Comparison of ENCODE assay signal across 8 cellular contexts in genomic region chr6:3053231-3053508, GRCh38. TPM values are rescaled to one million over a fixed set of nuclear protein-coding genes. Genes with fewer than 3 reads are reported as not detected.
DNase-seq lines count a peak whose midpoint lies in the region; ATAC-seq and TF ChIP-seq lines count a peak whose summit lies in the region.

No MANE protein-coding gene starts in this region.

- H3K9me2 ChIP-seq in GM23338 (ENCODE audit: insufficient read depth) (peaks cover 4% of the 10 kb centered on the region; the same call in 1 of the 2 replicates), SU-DHL-6 (replicated peaks; ENCODE audit: insufficient read depth, low read length) (no peaks in the 10 kb centered on the region)

- DNase-seq in GM23338 (ENCODE audit: low spot score), result no peak
- DNase-seq in fibroblast of villous mesenchyme (ENCODE audit: low read depth), result no peak
- DNase-seq in retinal pigment epithelial cell (ENCODE audit: low read depth), result no peak
- DNase-seq in iPS-NIHi11 (ENCODE audit: low spot score), result no peak
- no peak for DNase-seq in NCI-H2227 (lab: John Stamatoyannopoulos, UW; ENCODE audit: unreplicated experiment)
- no peak for DNase-seq in NCI-H1694 (lab: John Stamatoyannopoulos, UW)
- no peak for DNase-seq in GM19238 (ENCODE audit: insufficient read length, low spot score)

- no peaks in the 10 kb centered on the region for H3K9me3 Mint-ChIP-seq in GM23338

- H2AFZ ChIP-seq in GM23338, result peak overlapping the region; percentile 75; the same call in 1 of the 2 replicates
- H2AFZ ChIP-seq in SU-DHL-6 (ENCODE audit: low read depth, low read length, severe bottlenecking), result peak overlapping the region; percentile 85

- H3K36me3 Mint-ChIP-seq in GM23338 (ENCODE audit: low read depth), result no peaks in the 10 kb centered on the region; the same call in 2 of the 3 replicates

- H4K20me1 ChIP-seq in GM23338 (replicated peaks; ENCODE audit: insufficient read depth) (no peaks in the 10 kb centered on the region), SU-DHL-6 (ENCODE audit: low read depth, low read length) (no peaks in the 10 kb centered on the region)

- peaks cover 32% of the 10 kb centered on the region for H3K4me1 Mint-ChIP-seq in GM23338

- peaks cover 19% of the 10 kb centered on the region for H3K4me1 ChIP-seq in GM23338 (ENCODE audit: insufficient read depth)

- H3K27ac Mint-ChIP-seq in GM23338, result no peak overlapping the region

- peak overlapping the region; percentile 70 for H3K4me3 ChIP-seq in GM23338
- peak overlapping the region; percentile 41 for H3K4me3 ChIP-seq in SU-DHL-6 (ENCODE audit: insufficient read depth, low read length, poor library complexity, severe bottlenecking)
- peak overlapping the region; percentile 49 for H3K4me3 ChIP-seq in fibroblast of villous mesenchyme (ENCODE audit: low read depth, low read length)
- H3K4me3 ChIP-seq in retinal pigment epithelial cell (ENCODE audit: low read length), result peak overlapping the region; percentile 41

- peak overlapping the region; percentile 84 for H3K4me2 ChIP-seq in GM23338
- peak overlapping the region; percentile 57 for H3K4me2 ChIP-seq in SU-DHL-6 (ENCODE audit: low read depth, low read length, poor library complexity, severe bottlenecking)

- H3K27ac ChIP-seq in GM23338 (ENCODE audit: low read depth) (0 out of 2 replicates have a peak overlapping the region, but pooled peaks have one; percentile 70), SU-DHL-6 (ENCODE audit: low read depth, low read length) (no peak overlapping the region)

- H3K9me3 ChIP-seq in SU-DHL-6 (ENCODE audit: insufficient read depth, low read length), result no peaks in the 10 kb centered on the region

- H3K27me3 ChIP-seq in GM23338 (ENCODE audit: insufficient read depth) (no peaks in the 10 kb centered on the region), SU-DHL-6 (ENCODE audit: low read length) (no peaks in the 10 kb centered on the region)

- H3K36me3 ChIP-seq in GM23338 (ENCODE audit: insufficient read depth), result no peaks in the 10 kb centered on the region
- H3K36me3 ChIP-seq in SU-DHL-6 (ENCODE audit: low read length), result no peaks in the 10 kb centered on the region

- ATAC-seq in GM23338, result no peak

- H3K79me2 ChIP-seq in GM23338 (replicated peaks; ENCODE audit: insufficient read depth) (no peaks in the 10 kb centered on the region), SU-DHL-6 (ENCODE audit: insufficient read depth, low read length) (no peaks in the 10 kb centered on the region)

- peak overlapping the region; percentile 80 for H3K4me3 Mint-ChIP-seq in GM23338

- peaks cover 17% of the 10 kb centered on the region for H3F3A ChIP-seq in GM23338 (replicated peaks; ENCODE audit: low read depth)
- H3F3A ChIP-seq in SU-DHL-6 (ENCODE audit: insufficient read depth), result 0 out of 2 replicates have a peak, but pooled peaks cover 6% of the 10 kb centered on the region

- TF ChIP-seq CTCF in GM23338 (conservative IDR thresholded peaks at IDR 0.05; ENCODE audit: low read depth in 2 of 2) (no peak), SU-DHL-6 (IDR thresholded peaks at IDR 0.05; ENCODE audit: insufficient read depth, low read length, poor library complexity, severe bottlenecking) (no peak), fibroblast of villous mesenchyme (IDR thresholded peaks at IDR 0.05; ENCODE audit: insufficient read depth, low read depth, low read length) (no peak), retinal pigment epithelial cell (conservative IDR thresholded peaks at IDR 0.05; ENCODE audit: low read depth, low read length) (no peak)

- H3K9ac ChIP-seq in SU-DHL-6 (ENCODE audit: low read length), result peak overlapping the region; percentile 56

- H3K27me3 Mint-ChIP-seq in GM23338 (ENCODE audit: insufficient read depth, low read depth, poor library complexity), result peaks cover 26% of the 10 kb centered on the region

TF ChIP-seq in GM23338, 12 proteins besides CTCF, POLR2A, EP300 and RAD21 (continues in another document):
- TF ChIP-seq REST (IDR thresholded peaks at IDR 0.05; ENCODE audit: unreplicated experiment), result no peak
- TF ChIP-seq NANOG (IDR thresholded peaks at IDR 0.05; ENCODE audit: borderline replicate concordance), result no peak
- no peak for TF ChIP-seq ZNF114 (CRISPR knock-in tag; IDR thresholded peaks at IDR 0.05)
- TF ChIP-seq STAT1 (IDR thresholded peaks at IDR 0.05; ENCODE audit: unreplicated experiment), result no peak
- TF ChIP-seq EZH2phosphoT487 (IDR thresholded peaks at IDR 0.05; ENCODE audit: unreplicated experiment), result no peak
- no peak for TF ChIP-seq CREB1 (CRISPR knock-in tag; IDR thresholded peaks at IDR 0.05; ENCODE audit: low read depth)
- no peak for TF ChIP-seq EZH2 (IDR thresholded peaks at IDR 0.05; ENCODE audit: low read depth, unreplicated experiment)
- no peak for TF ChIP-seq ZNF331 (CRISPR knock-in tag; IDR thresholded peaks at IDR 0.05; ENCODE audit: low read depth)

RNA-seq across cellular contexts. Expression of gene RIPK1, which starts 15.1 kb away (rescaled TPM):
- 16.7 and 19.4 TPM in 2 replicates for total RNA-seq in GM23338 (2014; rRNA removed; shearing (Covaris generic))
- polyA plus RNA-seq in GM23338 (2016; fragmentation: Nextera tagmentation; extraction: Ambion mirVana), result 4.9 and 5.7 TPM in 2 replicates
- 25.4 and 28.5 TPM in 2 replicates for total RNA-seq in fibroblast of villous mesenchyme

RNA-seq across cellular contexts. Expression of gene NQO2, which starts 53.5 kb away (rescaled TPM):
- 117 and 125 TPM in 2 replicates for total RNA-seq in GM23338 (2014; rRNA removed; shearing (Covaris generic))
- polyA plus RNA-seq in GM23338 (2016; fragmentation: Nextera tagmentation; extraction: Ambion mirVana), result 159 and 173 TPM in 2 replicates
- total RNA-seq in fibroblast of villous mesenchyme, result 7.4 and 12.1 TPM in 2 replicates
